ENCODE assay signal across 14 cellular contexts in genomic region chr22:48501231-48501750, GRCh38.
DNase-seq lines count a peak whose midpoint lies in the region.
"Had no signal": no experiment of that assay in that cellular context is flagged by ENCODE, and none has a peak within 500 bp of the region (broad histone marks: within the 10 kb centered on the region; RNA-seq: fewer than 3 reads in every experiment).

No MANE protein-coding gene starts in this region.

- peaks cover 31% of the 10 kb centered on the region for H3K4me1 ChIP-seq in HUES6 (ENCODE audit: control insufficient read depth, insufficient read depth, low read length)
- peaks cover 6% of the 10 kb centered on the region for H3K4me1 ChIP-seq in iPS-15b (ENCODE audit: control insufficient read depth, insufficient read depth, low read length)
- peaks cover 3 to 20% of the 10 kb centered on the region in 2 donors for H3K4me1 ChIP-seq in neuronal stem cell (ENCODE audit: control insufficient read depth in 2 of 2, insufficient read depth in 1 of 2, low read depth in 1 of 2, low read length in 2 of 2)

- H4K91ac ChIP-seq in neuronal stem cell (ENCODE audit: low read depth, low read length, poor library complexity): no peak overlapping the region

- whole genome bisulfite sequencing in neuronal stem cell (ENCODE audit: extremely low coverage in 2 of 2, insufficient read length in 2 of 2, insufficient replicate concordance in 1 of 2), 2 donors: no CpG with 5 or more reads among the region's 21 CpGs

- no peak overlapping the region for H2BK12ac ChIP-seq in neuronal stem cell (ENCODE audit: low read length)

- H3K4me3 ChIP-seq in HUES6 (ENCODE audit: low read depth, low read length) (no peak overlapping the region), iPS-15b (ENCODE audit: low read depth, low read length) (no peak overlapping the region), neuronal stem cell (ENCODE audit: low read length in 2 of 2) (no peak overlapping the region)

- no peak for DNase-seq in activated naive CD4-positive, alpha-beta T cell treated with anti-CD3 and anti-CD28 coated beads, Interleukin-2, amount 10 ng/mL, durations not matched to agents 7 days and 5 days
- no peak for DNase-seq in activated naive CD4-positive, alpha-beta T cell treated with anti-CD3 and anti-CD28 coated beads, Interleukin-2, amount 50 U/mL, for 16 hours
- DNase-seq in neuronal stem cell (ENCODE audit: low spot score): no peak
- DNase-seq in mesenteric fat pad (ENCODE audit: low spot score): no peak
- DNase-seq in NCI-H1417 (lab: John Stamatoyannopoulos, UW): no peak
- DNase-seq in NCI-H2029 (lab: John Stamatoyannopoulos, UW): no peak
- DNase-seq: CD8-positive, alpha-beta T cell; COR-L47; DND-41; GDM1 had no signal

- no peaks in the 10 kb centered on the region for H3K4me1 Mint-ChIP-seq in activated naive CD4-positive, alpha-beta T cell treated with anti-CD3 and anti-CD28 coated beads, Interleukin-2, amount 10 ng/mL, durations not matched to agents 7 days and 5 days
- H3K4me1 Mint-ChIP-seq: CD14-positive monocyte had no signal

- no peak overlapping the region for H2BK120ac ChIP-seq in neuronal stem cell (ENCODE audit: low read depth, low read length)

- H3K4ac ChIP-seq in neuronal stem cell (ENCODE audit: low read length): no peak overlapping the region

- H3K14ac ChIP-seq in neuronal stem cell (ENCODE audit: low read length): peak overlapping the region; percentile 63

- H2AFZ ChIP-seq in neuronal stem cell (ENCODE audit: low read length): no peak overlapping the region

- peak overlapping the region; percentile 20 for H3K18ac ChIP-seq in neuronal stem cell (ENCODE audit: low read length)

- no peak overlapping the region for H4K8ac ChIP-seq in neuronal stem cell (ENCODE audit: low read depth, low read length)

- H3K23ac ChIP-seq in neuronal stem cell (ENCODE audit: low read depth, low read length, poor library complexity): no peak overlapping the region

- no peak overlapping the region for H3K4me3 Mint-ChIP-seq in activated naive CD4-positive, alpha-beta T cell treated with anti-CD3 and anti-CD28 coated beads, Interleukin-2, amount 10 ng/mL, durations not matched to agents 7 days and 5 days
- H3K4me3 Mint-ChIP-seq: CD14-positive monocyte; CD8-positive, alpha-beta T cell had no signal

- H3K4me2 ChIP-seq in neuronal stem cell (ENCODE audit: insufficient read depth, low read length, poor library complexity, severe bottlenecking): no peak overlapping the region

- no peak overlapping the region for H2BK15ac ChIP-seq in neuronal stem cell (ENCODE audit: low read length)

- peaks cover 2% of the 10 kb centered on the region for H3K79me1 ChIP-seq in neuronal stem cell (ENCODE audit: low read depth, low read length)

- H3K36me3 ChIP-seq in HUES6 (ENCODE audit: control insufficient read depth, insufficient read depth, low read length) (no peaks in the 10 kb centered on the region), iPS-15b (ENCODE audit: control insufficient read depth, insufficient read depth, low read length) (peaks cover 5% of the 10 kb centered on the region), neuronal stem cell (replicated peaks in 1 of 2; ENCODE audit: control insufficient read depth in 2 of 2, insufficient read depth in 2 of 2, low read length in 2 of 2) (no peaks in the 10 kb centered on the region)

- H3K27me3 ChIP-seq in HUES6 (ENCODE audit: control insufficient read depth, insufficient read depth, low read length) (no peaks in the 10 kb centered on the region), iPS-15b (ENCODE audit: control insufficient read depth, insufficient read depth, low read length) (no peaks in the 10 kb centered on the region), neuronal stem cell (ENCODE audit: control insufficient read depth in 3 of 3, insufficient read depth in 3 of 3, low read depth in 1 of 3, low read length in 3 of 3) (no peaks in the 10 kb centered on the region)

- H3K27ac ChIP-seq in HUES6 (ENCODE audit: low read depth, low read length) (no peak overlapping the region), neuronal stem cell (replicated peaks; ENCODE audit: low read length) (no peak overlapping the region)
- H3K27ac ChIP-seq: 22Rv1 had no signal

- CTCF ChIA-PET in activated naive CD4-positive, alpha-beta T cell treated with anti-CD3 and anti-CD28 coated beads, Interleukin-2, amount 10 ng/mL, durations not matched to agents 7 days and 5 days (lab: Charles Lee): no interaction called here

- H3K9me3 ChIP-seq in HUES6 (ENCODE audit: control insufficient read depth, insufficient read depth, low read depth, low read length): no peaks in the 10 kb centered on the region
- H3K9me3 ChIP-seq in iPS-15b (ENCODE audit: control insufficient read depth, insufficient read depth, low read length): no peaks in the 10 kb centered on the region
- H3K9me3 ChIP-seq in neuronal stem cell (replicated peaks in 1 of 2; ENCODE audit: control insufficient read depth in 2 of 2, insufficient read depth in 1 of 2, low read depth in 1 of 2, low read length in 2 of 2): no peaks in the 10 kb centered on the region

- peak overlapping the region; percentile 2 for H2AK5ac ChIP-seq in neuronal stem cell (ENCODE audit: low read depth, low read length)

- no peaks in the 10 kb centered on the region for H3K36me3 Mint-ChIP-seq in activated naive CD4-positive, alpha-beta T cell treated with anti-CD3 and anti-CD28 coated beads, Interleukin-2, amount 10 ng/mL, durations not matched to agents 7 days and 5 days
- H3K36me3 Mint-ChIP-seq: CD14-positive monocyte; CD8-positive, alpha-beta T cell had no signal

- H3K27ac Mint-ChIP-seq in activated naive CD4-positive, alpha-beta T cell treated with anti-CD3 and anti-CD28 coated beads, Interleukin-2, amount 10 ng/mL, durations not matched to agents 7 days and 5 days: peak overlapping the region; percentile 55
- H3K27ac Mint-ChIP-seq: CD14-positive monocyte; CD8-positive, alpha-beta T cell had no signal

- H3K27me3 Mint-ChIP-seq in activated naive CD4-positive, alpha-beta T cell treated with anti-CD3 and anti-CD28 coated beads, Interleukin-2, amount 10 ng/mL, durations not matched to agents 7 days and 5 days: no peaks in the 10 kb centered on the region

- no peak overlapping the region for H2BK5ac ChIP-seq in neuronal stem cell (ENCODE audit: low read length)

- H3K9ac ChIP-seq in HUES6 (ENCODE audit: low read length) (peak overlapping the region; percentile 5), iPS-15b (ENCODE audit: low read depth, low read length) (peak overlapping the region; percentile 47), neuronal stem cell (ENCODE audit: low read depth, low read length, poor library complexity) (no peak overlapping the region)

- H3K9me3 Mint-ChIP-seq in activated naive CD4-positive, alpha-beta T cell treated with anti-CD3 and anti-CD28 coated beads, Interleukin-2, amount 10 ng/mL, durations not matched to agents 7 days and 5 days: no peaks in the 10 kb centered on the region
- H3K9me3 Mint-ChIP-seq: CD14-positive monocyte; CD8-positive, alpha-beta T cell had no signal
